ENCODE assay signal across 21 cellular contexts in the genomic region with DNA sequence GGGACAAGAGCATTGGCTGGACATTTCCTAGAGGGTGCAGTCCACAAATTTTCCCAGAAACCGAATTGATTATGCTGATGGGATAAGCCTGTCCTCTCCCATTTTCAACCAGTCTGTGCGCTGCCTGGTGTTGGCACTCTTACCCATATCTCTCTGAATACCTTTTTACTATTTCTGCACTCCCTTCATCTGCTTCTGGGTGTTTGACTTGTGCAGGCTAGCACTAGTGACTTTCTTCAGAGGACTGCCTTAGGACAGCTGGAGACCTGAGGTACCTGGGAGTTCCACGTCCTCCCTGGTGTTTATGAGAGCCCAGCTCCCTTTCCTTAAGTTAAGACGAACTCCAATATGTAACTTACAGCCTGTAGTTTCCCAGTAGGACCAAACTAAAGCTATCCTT. TPM values are rescaled to one million over a fixed set of nuclear protein-coding genes. Genes with fewer than 3 reads are reported as not detected.
A peak's percentile ranks its signal among the peaks of the same experiment; 100 is the strongest.
DNase-seq lines count a peak whose midpoint lies in the region; ATAC-seq, FAIRE-seq and TF ChIP-seq lines count a peak whose summit lies in the region.
"Had no signal": no experiment of that assay in that cellular context is flagged by ENCODE, and none has a peak within 500 bp of the region (broad histone marks: within the 10 kb centered on the region; RNA-seq: fewer than 3 reads in every experiment).

No MANE protein-coding gene starts in this region.

- TF ChIP-seq POLR2A in IMR-90 (IDR thresholded peaks at IDR 0.05; ENCODE audit: low read depth, low read length) (no peak), H1 (IDR thresholded peaks at IDR 0.05; ENCODE audit: control extremely low read depth in 1 of 2, low read depth in 2 of 2, low read length in 2 of 2) (no peak), suprapubic skin (IDR thresholded peaks at IDR 0.05) (no peak)

- no peak overlapping the region for H2BK12ac ChIP-seq in H1 (ENCODE audit: low read depth, low read length)

- no peaks in the 10 kb centered on the region for H3K36me3 Mint-ChIP-seq in mesothelial cell of epicardium
- H3K36me3 Mint-ChIP-seq: naive thymus-derived CD4-positive, alpha-beta T cell had no signal

- H3K4me1 ChIP-seq in IMR-90 (ENCODE audit: control insufficient read depth, insufficient read depth, low read length): peaks cover 6% of the 10 kb centered on the region
- peaks cover 0 to 4% (median 1%) of the 10 kb centered on the region in 4 experiments; a peak in 2 of 7 replicates for H3K4me1 ChIP-seq in H1 (replicated peaks in 1 of 4; ENCODE audit: control insufficient read depth in 3 of 4, insufficient read depth in 4 of 4, low read length in 3 of 4)
- peaks cover 41% of the 10 kb centered on the region for H3K4me1 ChIP-seq in suprapubic skin

- no peak overlapping the region for H2AK9ac ChIP-seq in IMR-90 (replicated peaks; ENCODE audit: low read depth, low read length, poor library complexity)

- intact Hi-C loops in IMR-90 (cut with micrococcal nuclease): no loop called here
- intact Hi-C loops in posterior vena cava (cut with DNase I): no loop called here

- no peaks in the 10 kb centered on the region for H3K23me2 ChIP-seq in H1 (ENCODE audit: low read depth, low read length)

- H3K14ac ChIP-seq in IMR-90 (replicated peaks; ENCODE audit: low read depth, low read length): no peak overlapping the region
- H3K14ac ChIP-seq in H1 (ENCODE audit: insufficient read length): no peak overlapping the region

- H2BK20ac ChIP-seq in IMR-90 (ENCODE audit: low read depth, low read length) (no peak overlapping the region), H1 (ENCODE audit: low read length) (no peak overlapping the region)

- no peaks in the 10 kb centered on the region for H3K27me3 ChIP-seq in IMR-90 (ENCODE audit: control insufficient read depth, insufficient read depth, low read length)
- H3K27me3 ChIP-seq in H1 (replicated peaks in 1 of 4; ENCODE audit: control insufficient read depth in 3 of 4, extremely low read depth in 1 of 4, insufficient read depth in 3 of 4, low read length in 3 of 4): no peaks in the 10 kb centered on the region
- no peaks in the 10 kb centered on the region for H3K27me3 ChIP-seq in suprapubic skin

- H3K18ac ChIP-seq in IMR-90 (ENCODE audit: low read depth, low read length) (no peak overlapping the region), H1 (ENCODE audit: extremely low read depth, low read length) (no peak overlapping the region)

- peaks cover 7% of the 10 kb centered on the region; the same call in 1 of the 2 replicates for H3K9me1 ChIP-seq in IMR-90 (ENCODE audit: insufficient read depth, low read length)

- POLR2A ChIA-PET in IMR-90 (lab: Charles Lee; ENCODE audit: unreplicated experiment) (interaction anchor here (0.6 kb wide), 2 partner anchors 49 to 393 kb away, joined by 3 to 5 read pairs; no protein-coding TSS in a partner anchor), H1 (lab: Charles Lee; ENCODE audit: partially characterized antibody) (no interaction called here)

- H3K23ac ChIP-seq in IMR-90 (ENCODE audit: low read depth, low read length): peak overlapping the region; percentile 50; the same call in 1 of the 2 replicates
- H3K23ac ChIP-seq in H1 (ENCODE audit: insufficient read length): no peak overlapping the region

- dilution Hi-C loops in IMR-90 (cut with HindIII; ENCODE audit: low sequenced_read_pairs, unreplicated experiment): no loop called here

- H2BK120ac ChIP-seq in IMR-90 (ENCODE audit: low read depth, low read length) (no peak overlapping the region), H1 (replicated peaks; ENCODE audit: low read depth, low read length) (no peak overlapping the region)

- H4K20me1 ChIP-seq in IMR-90 (ENCODE audit: insufficient read depth, low read length) (peaks cover 16% of the 10 kb centered on the region), H1 (replicated peaks in 1 of 2; ENCODE audit: control insufficient read depth in 1 of 2, insufficient read depth in 2 of 2, low read length in 2 of 2) (no peaks in the 10 kb centered on the region)

- TF ChIP-seq RAD21 in IMR-90 (IDR thresholded peaks at IDR 0.05; ENCODE audit: low read length): no peak
- TF ChIP-seq RAD21 in H1 (IDR thresholded peaks at IDR 0.05 in 1 of 2, conservative IDR thresholded peaks at IDR 0.05 in 1 of 2; ENCODE audit: low read depth in 2 of 2, low read length in 2 of 2): no peak

- no peak for TF ChIP-seq CTCF in IMR-90 (conservative IDR thresholded peaks at IDR 0.05; ENCODE audit: low read depth, low read length)
- no peak for TF ChIP-seq CTCF in H1 (IDR thresholded peaks at IDR 0.05; ENCODE audit: control extremely low read depth in 1 of 3, insufficient read depth in 1 of 3, low read depth in 1 of 3, low read length in 3 of 3)
- no peak for TF ChIP-seq CTCF in mesothelial cell of epicardium (IDR thresholded peaks at IDR 0.05; ENCODE audit: unreplicated experiment)
- no peak for TF ChIP-seq CTCF in suprapubic skin (IDR thresholded peaks at IDR 0.05)

- H3K4me1 Mint-ChIP-seq in mesothelial cell of epicardium: peaks cover 45% of the 10 kb centered on the region
- H3K4me1 Mint-ChIP-seq: activated CD4-positive, alpha-beta T cell treated with anti-CD3 and anti-CD28 coated beads for 36 hours; naive thymus-derived CD4-positive, alpha-beta T cell; stimulated activated naive CD8-positive, alpha-beta T cell treated with anti-CD3 and anti-CD28 coated beads, Interleukin-15, amount 100 ng/mL, for 72 hours had no signal

- H4K91ac ChIP-seq in IMR-90 (ENCODE audit: insufficient read depth, low read depth, low read length): no peak overlapping the region
- no peak overlapping the region for H4K91ac ChIP-seq in H1 (replicated peaks; ENCODE audit: insufficient read length, low read length)

- no peak overlapping the region for H3K4me3 Mint-ChIP-seq in mesothelial cell of epicardium
- H3K4me3 Mint-ChIP-seq: activated CD4-positive, alpha-beta T cell treated with anti-CD3 and anti-CD28 coated beads for 36 hours; naive thymus-derived CD4-positive, alpha-beta T cell; stimulated activated naive CD8-positive, alpha-beta T cell treated with anti-CD3 and anti-CD28 coated beads, Interleukin-15, amount 100 ng/mL, for 72 hours had no signal

- no peak for TF ChIP-seq EP300 in H1 (IDR thresholded peaks at IDR 0.05; ENCODE audit: borderline replicate concordance in 1 of 2, low read depth in 2 of 2, low read length in 2 of 2)
- TF ChIP-seq EP300 in suprapubic skin (IDR thresholded peaks at IDR 0.05): no peak

- H3K9ac ChIP-seq in IMR-90 (ENCODE audit: low read depth, low read length) (no peak overlapping the region), H1 (replicated peaks in 1 of 4; ENCODE audit: extremely low read depth in 1 of 4, low read depth in 3 of 4, low read length in 3 of 4) (no peak overlapping the region)
- H3K9ac ChIP-seq: KMS-11 had no signal

- no peaks in the 10 kb centered on the region for H3K9me3 Mint-ChIP-seq in mesothelial cell of epicardium
- H3K9me3 Mint-ChIP-seq: naive thymus-derived CD4-positive, alpha-beta T cell; stimulated activated naive CD8-positive, alpha-beta T cell treated with anti-CD3 and anti-CD28 coated beads, Interleukin-15, amount 100 ng/mL, for 72 hours had no signal

- H3K9me3 ChIP-seq in IMR-90 (ENCODE audit: control insufficient read depth, insufficient read depth, low read length) (no peaks in the 10 kb centered on the region), H1 (ENCODE audit: insufficient read depth in 2 of 2, low read depth in 1 of 2, low read length in 1 of 2) (no peaks in the 10 kb centered on the region), suprapubic skin (no peaks in the 10 kb centered on the region)

- 100% methylated on average over 2 of the region's 4 CpGs; no CpG with 5 or more reads in 1 of the 2 experiments for WGBS in IMR-90 (ENCODE audit: extremely low coverage in 2 of 2, insufficient read length in 1 of 2), 2 experiments
- 86% methylated on average over 4 of the region's 4 CpGs; no CpG with 5 or more reads in 1 of the 2 experiments for WGBS in H1 (ENCODE audit: extremely low coverage in 1 of 2, insufficient coverage in 1 of 2, insufficient read length in 1 of 2, insufficient replicate concordance in 2 of 2, low coverage in 1 of 2, low lambda C conversion rate in 2 of 2, missing lambda C conversion rate in 1 of 2), 2 experiments
- 57% methylated on average over 4 of the region's 4 CpGs for WGBS in suprapubic skin

- no peak overlapping the region for H3K4me3 ChIP-seq in IMR-90 (ENCODE audit: insufficient read depth, low read depth, low read length)
- H3K4me3 ChIP-seq in H1 (ENCODE audit: extremely low read depth in 1 of 4, insufficient read depth in 2 of 4, low read depth in 3 of 4, low read length in 4 of 4): no peak overlapping the region
- no peak overlapping the region for H3K4me3 ChIP-seq in suprapubic skin
- H3K4me3 ChIP-seq: PC-9 had no signal

- H3K27ac ChIP-seq in IMR-90 (ENCODE audit: insufficient read depth, low read length) (no peak overlapping the region), H1 (ENCODE audit: low read depth, low read length) (no peak overlapping the region), suprapubic skin (peak overlapping the region; percentile 51)
- H3K27ac ChIP-seq: KMS-11, PC-9 had no signal

- H2BK5ac ChIP-seq in IMR-90 (ENCODE audit: low read depth, low read length, poor library complexity, severe bottlenecking) (no peak overlapping the region), H1 (ENCODE audit: low read depth, low read length) (no peak overlapping the region)

- no peaks in the 10 kb centered on the region for H3K27me3 Mint-ChIP-seq in mesothelial cell of epicardium (ENCODE audit: low read depth)
- H3K27me3 Mint-ChIP-seq: activated CD4-positive, alpha-beta T cell treated with anti-CD3 and anti-CD28 coated beads for 36 hours; naive thymus-derived CD4-positive, alpha-beta T cell; stimulated activated naive CD8-positive, alpha-beta T cell treated with anti-CD3 and anti-CD28 coated beads, Interleukin-15, amount 100 ng/mL, for 72 hours had no signal

- BruUV-seq in IMR-90 (replicated peaks; lab: Mats Ljungman, UMichigan): no TSS peak

- peak overlapping the region; percentile 53 for H3K27ac Mint-ChIP-seq in mesothelial cell of epicardium
- H3K27ac Mint-ChIP-seq: activated CD4-positive, alpha-beta T cell treated with anti-CD3 and anti-CD28 coated beads for 36 hours; naive thymus-derived CD4-positive, alpha-beta T cell; stimulated activated naive CD8-positive, alpha-beta T cell treated with anti-CD3 and anti-CD28 coated beads, Interleukin-15, amount 100 ng/mL, for 72 hours had no signal

- H4K8ac ChIP-seq in IMR-90 (ENCODE audit: low read depth in 2 of 2, low read length in 2 of 2): 0 out of 4 replicates have a peak overlapping the region, but pooled peaks of 1 of the 2 experiments have one; percentile 22
- H4K8ac ChIP-seq in H1 (ENCODE audit: extremely low read depth, insufficient read depth, low read length): no peak overlapping the region

- no peak overlapping the region for H2BK15ac ChIP-seq in IMR-90 (ENCODE audit: low read depth, low read length)
- no peak overlapping the region for H2BK15ac ChIP-seq in H1 (ENCODE audit: low read length)

- H4K5ac ChIP-seq in IMR-90 (ENCODE audit: low read depth, low read length) (peak overlapping the region; percentile 26; the same call in 1 of the 2 replicates), H1 (ENCODE audit: insufficient read length, low read depth, low read length) (no peak overlapping the region)

- CTCF ChIA-PET in IMR-90 (lab: Yijun Ruan, JAX) (interaction anchor here (0.7 to 1.0 kb wide), 2 partner anchors 10 to 24 kb away, joined by 3 read pairs; no protein-coding TSS in a partner anchor), H1 (lab: Charles Lee; ENCODE audit: partially characterized antibody) (interaction anchor here (1.1 kb wide), 1 partner anchor 10 kb away, joined by 4 read pairs; no protein-coding TSS in a partner anchor)

- no peak overlapping the region for H3K4ac ChIP-seq in IMR-90 (ENCODE audit: low read depth, low read length)
- H3K4ac ChIP-seq in H1 (replicated peaks; ENCODE audit: insufficient read length, low read depth, low read length): no peak overlapping the region

- ATAC-seq in IMR-90 (ENCODE audit: low read depth) (no peak), HG03196 (IDR thresholded peaks at IDR 0.05; ENCODE audit: unreplicated experiment) (no peak)
- ATAC-seq: activated CD4-positive, alpha-beta T cell treated with anti-CD3 and anti-CD28 coated beads for 36 hours; naive thymus-derived CD4-positive, alpha-beta T cell; stimulated activated naive CD8-positive, alpha-beta T cell treated with anti-CD3 and anti-CD28 coated beads, Interleukin-15, amount 100 ng/mL, for 72 hours had no signal

- DNase-seq in IMR-90: no peak
- no peak for DNase-seq in H1 (ENCODE audit: low read depth in 1 of 2, low spot score in 2 of 2)
- DNase-seq in mesothelial cell of epicardium (ENCODE audit: low spot score in 2 of 2, unreplicated experiment in 2 of 2): no peak
- no peak for DNase-seq in suprapubic skin (ENCODE audit: low spot score in 2 of 2)
- no peak for DNase-seq in GM19239 (ENCODE audit: insufficient read length, low spot score)
- no peak for DNase-seq in DMS 273 treated with DMSO at 0.1 percent for 48 hours (lab: John Stamatoyannopoulos, UW)
- no peak for DNase-seq in posterior vena cava (ENCODE audit: low spot score)
- DNase-seq: activated CD4-positive, alpha-beta T cell treated with anti-CD3 and anti-CD28 coated beads for 36 hours; activated effector memory CD4-positive, alpha-beta T cell treated with anti-CD3 and anti-CD28 coated beads, Interleukin-2, amount 50 U/mL, for 16 hours; amniotic stem cell; cerebellar nuclear complex; EL; naive thymus-derived CD4-positive, alpha-beta T cell; NCI-H1092; NCI-H69; PC-9; retina; stimulated activated naive CD8-positive, alpha-beta T cell treated with anti-CD3 and anti-CD28 coated beads, Interleukin-15, amount 100 ng/mL, for 72 hours had no signal

- H2AK5ac ChIP-seq in IMR-90 (ENCODE audit: low read depth, low read length): 0 out of 2 replicates have a peak overlapping the region, but pooled peaks have one; percentile 3
- no peak overlapping the region for H2AK5ac ChIP-seq in H1 (ENCODE audit: low read depth, low read length)

- H3K36me3 ChIP-seq in IMR-90 (ENCODE audit: control insufficient read depth, insufficient read depth, low read length): no peaks in the 10 kb centered on the region
- no peaks in the 10 kb centered on the region for H3K36me3 ChIP-seq in H1 (ENCODE audit: control insufficient read depth in 2 of 4, insufficient read depth in 4 of 4, low read length in 3 of 4)
- no peaks in the 10 kb centered on the region for H3K36me3 ChIP-seq in suprapubic skin

- H3K4me2 ChIP-seq in IMR-90 (ENCODE audit: low read depth, low read length): no peak overlapping the region
- H3K4me2 ChIP-seq in H1 (ENCODE audit: insufficient read depth in 1 of 2, low read depth in 2 of 2, low read length in 2 of 2): no peak overlapping the region
- H3K4me2 ChIP-seq: KMS-11, PC-9 had no signal

- peaks cover 12 to 56% of the 10 kb centered on the region in 2 experiments for H3K79me1 ChIP-seq in IMR-90 (ENCODE audit: low read depth in 1 of 2, low read length in 2 of 2)
- H3K79me1 ChIP-seq in H1 (ENCODE audit: low read depth, low read length): no peaks in the 10 kb centered on the region

- in situ Hi-C loops in IMR-90 (cut with MboI; ENCODE audit: low sequenced_read_pairs): no loop called here

- no peaks in the 10 kb centered on the region for H3K79me2 ChIP-seq in H1 (ENCODE audit: control insufficient read depth in 1 of 2, insufficient read depth in 2 of 2, low read length in 2 of 2)

- H3K56ac ChIP-seq in IMR-90 (ENCODE audit: extremely low read depth, insufficient read depth, low read length) (no peak overlapping the region), H1 (replicated peaks; ENCODE audit: insufficient read length, low read depth, low read length) (no peak overlapping the region)

- no peak for FAIRE-seq in H1 (lab: Jason Lieb, UNC)
- FAIRE-seq in GM19239 (lab: Jason Lieb, UNC): no peak
- FAIRE-seq: endometrium had no signal

- H2AFZ ChIP-seq in IMR-90 (replicated peaks; ENCODE audit: low read length, poor library complexity) (no peak overlapping the region), H1 (ENCODE audit: low read length) (peak overlapping the region; percentile 46; the same call in 1 of the 2 replicates)
- H2AFZ ChIP-seq: PC-9 had no signal

RNA-seq across cellular contexts. Expression of a gene that starts 50.2 kb away (rescaled TPM):
- total RNA-seq in IMR-90 (2012; rRNA removed) (110 and 127 TPM in 2 replicates), mesothelial cell of epicardium (42.5 to 46.3 TPM (median 45.4 TPM) in 3 replicates), suprapubic skin (10 to 100 TPM in 2 of 4 donors, 1 to 10 TPM in 2; 7.7 to 23.4 (median 11.9) TPM), posterior vena cava (100 to 1,000 TPM in 1 of 2 donors, 10 to 100 TPM in 1; 87.1 to 109 TPM)
- polyA plus RNA-seq in IMR-90 (2012; rRNA removed) (15.2 and 17.1 TPM in 2 replicates), H1 (2011; rRNA removed) (3.7 and 4.2 TPM in 2 replicates)
- 4.3 and 5.0 TPM in 2 replicates for polyA plus RNA-seq in IMR-90 (2012; cell fraction: cytosol; rRNA removed)
- polyA plus RNA-seq in IMR-90 (2012; cell fraction: nucleus; rRNA removed; ENCODE audit: low replicate concordance): 10.2 and 28.8 TPM in 2 replicates
- total RNA-seq in H1 (2021; fragmentation: NEBNext Ultra II Directional; extraction: Animal tissue kit (Norgen Biotek cat#: 25700)): 5.4 and 6.9 TPM in 2 replicates
- polyA plus RNA-seq in H1 (2011; cell fraction: cytosol; rRNA removed): 4.6 TPM
- polyA plus RNA-seq in H1 (2011; cell fraction: nucleus; rRNA removed): 6.0 TPM
- polyA plus RNA-seq in H1 (2012, experiment 1 of 2): 3.8 to 6.0 TPM (median 4.7 TPM) in 4 replicates
- polyA plus RNA-seq in H1 (2012, experiment 2 of 2): 0.20 TPM
- 4.4 TPM for polyA plus RNA-seq in H1 (2013, experiment 1 of 2)
- 4.1 TPM for polyA plus RNA-seq in H1 (2013, experiment 2 of 2)
- polyA minus RNA-seq in H1 (2011; rRNA and poly(A)+ RNA removed): 9.0 and 12.2 TPM in 2 replicates
- polyA minus RNA-seq in H1 (2011; cell fraction: cytosol; rRNA and poly(A)+ RNA removed): 1.2 TPM
- 18.6 TPM for polyA minus RNA-seq in H1 (2011; cell fraction: nucleus; rRNA and poly(A)+ RNA removed)
